Comparison of ENCODE assay signal across 11 cellular contexts in the genomic region with DNA sequence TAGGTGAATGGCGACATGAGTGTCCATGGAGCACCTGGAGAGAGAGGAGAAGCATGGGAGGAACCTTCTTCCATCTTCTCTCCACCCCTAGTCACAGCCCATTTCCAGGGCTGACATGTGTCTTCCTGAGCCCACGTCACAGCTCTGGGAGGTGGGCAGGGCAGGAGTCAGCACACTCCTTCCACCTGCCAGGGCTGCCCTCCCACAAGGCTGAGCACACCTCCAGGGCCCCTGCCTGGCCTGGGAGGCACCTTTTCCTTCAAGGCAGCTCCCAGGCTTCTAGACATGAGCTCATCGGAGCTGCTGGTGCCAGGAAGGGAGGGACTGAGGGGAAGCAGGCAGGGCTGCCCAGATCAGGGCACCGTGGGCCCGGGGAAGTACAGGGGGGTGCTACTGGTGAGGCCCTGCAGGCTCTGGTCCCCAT. TPM values are rescaled to one million over a fixed set of nuclear protein-coding genes. Genes with fewer than 3 reads are reported as not detected.
DNase-seq lines count a peak whose midpoint lies in the region; ATAC-seq and TF ChIP-seq lines count a peak whose summit lies in the region.
"Had no signal": no experiment of that assay in that cellular context is flagged by ENCODE, and none has a peak within 500 bp of the region (broad histone marks: within the 10 kb centered on the region; RNA-seq: fewer than 3 reads in every experiment).

No MANE protein-coding gene starts in this region.

- H3K4me1 ChIP-seq in IMR-90 (ENCODE audit: control insufficient read depth, insufficient read depth, low read length): peaks cover 56% of the 10 kb centered on the region
- peaks cover 78% of the 10 kb centered on the region for H3K4me1 ChIP-seq in lower lobe of right lung
- peaks cover 74% of the 10 kb centered on the region for H3K4me1 ChIP-seq in stomach smooth muscle (ENCODE audit: control insufficient read depth, insufficient read depth, low read length)

- WGBS in IMR-90 (ENCODE audit: extremely low coverage in 2 of 2, insufficient read length in 1 of 2), 2 experiments: 80% methylated on average over 1 of the region's 5 CpGs; no CpG with 5 or more reads in 1 of the 2 experiments

- no peak overlapping the region for H2AK9ac ChIP-seq in IMR-90 (replicated peaks; ENCODE audit: low read depth, low read length, poor library complexity)

- H3K9me1 ChIP-seq in IMR-90 (ENCODE audit: insufficient read depth, low read length): peaks cover 11% of the 10 kb centered on the region

- no peak overlapping the region; the same call in 1 of the 2 replicates for H3K23ac ChIP-seq in IMR-90 (ENCODE audit: low read depth, low read length)

- peak overlapping the region; percentile 16; the same call in 1 of the 2 replicates for H4K91ac ChIP-seq in IMR-90 (ENCODE audit: insufficient read depth, low read depth, low read length)

- TF ChIP-seq RAD21 in IMR-90 (IDR thresholded peaks at IDR 0.05; ENCODE audit: low read length): no peak

- H3K27ac ChIP-seq in IMR-90 (ENCODE audit: insufficient read depth, low read length): no peak overlapping the region
- H3K27ac ChIP-seq in lower lobe of right lung: peak overlapping the region; percentile 92
- peak overlapping the region; percentile 80 for H3K27ac ChIP-seq in stomach smooth muscle (ENCODE audit: low read length)
- H3K27ac ChIP-seq: neutrophil had no signal

- no peak overlapping the region for H4K5ac ChIP-seq in IMR-90 (ENCODE audit: low read depth, low read length)

- H3K14ac ChIP-seq in IMR-90 (replicated peaks; ENCODE audit: low read depth, low read length): no peak overlapping the region

- dilution Hi-C loops in IMR-90 (cut with HindIII; ENCODE audit: low sequenced_read_pairs, unreplicated experiment): no loop called here

- H3K79me1 ChIP-seq in IMR-90 (ENCODE audit: low read depth in 1 of 2, low read length in 2 of 2): peaks cover 0 to 4% of the 10 kb centered on the region in 2 experiments; a peak in 2 of 4 replicates

- no peak overlapping the region; a peak in 1 of 4 replicates for H4K8ac ChIP-seq in IMR-90 (ENCODE audit: low read depth in 2 of 2, low read length in 2 of 2)

- DNase-seq in IMR-90 (no peak), dermis blood vessel endothelial cell (peak; percentile 69), lower lobe of right lung (peak; percentile 70), A172 (ENCODE audit: low spot score) (no peak)
- DNase-seq in stimulated activated naive CD4-positive, alpha-beta T cell treated with Interleukin-2 at 50 U/mL for 16 hours (lab: John Stamatoyannopoulos, UW): no peak
- DNase-seq: activated T-cell treated with anti-CD3 and anti-CD28 coated beads, Interleukin-2, amount 50 U/mL, for 1 hour; CD4-positive, CD25-positive, alpha-beta regulatory T cell had no signal

- H3K9ac ChIP-seq in IMR-90 (ENCODE audit: low read depth, low read length) (peak overlapping the region; percentile 94; the same call in 1 of the 2 replicates), stomach smooth muscle (ENCODE audit: low read length in 2 of 2) (peak overlapping the region; percentile 66 to 85)

- no peaks in the 10 kb centered on the region for H3K27me3 ChIP-seq in IMR-90 (ENCODE audit: control insufficient read depth, insufficient read depth, low read length)
- H3K27me3 ChIP-seq in lower lobe of right lung (ENCODE audit: low read depth): no peaks in the 10 kb centered on the region
- no peaks in the 10 kb centered on the region for H3K27me3 ChIP-seq in stomach smooth muscle (ENCODE audit: control insufficient read depth in 1 of 2, insufficient read depth in 2 of 2, low read length in 2 of 2)

- no peak overlapping the region for H3K4ac ChIP-seq in IMR-90 (ENCODE audit: low read depth, low read length)

- intact Hi-C loops in IMR-90 (cut with micrococcal nuclease): no loop called here
- intact Hi-C loops in lower lobe of right lung (cut with DNase I): no loop called here

- POLR2A ChIA-PET in IMR-90 (lab: Charles Lee; ENCODE audit: unreplicated experiment): no interaction called here

- H3K4me3 ChIP-seq in IMR-90 (ENCODE audit: insufficient read depth, low read depth, low read length) (no peak overlapping the region), lower lobe of right lung (peak overlapping the region; percentile 92), stomach smooth muscle (ENCODE audit: low read length in 2 of 2) (peak overlapping the region; percentile 84 to 95)

- TF ChIP-seq POLR2A in IMR-90 (IDR thresholded peaks at IDR 0.05; ENCODE audit: low read depth, low read length): no peak

- in situ Hi-C loops in IMR-90 (cut with MboI; ENCODE audit: low sequenced_read_pairs): no loop called here

- peak overlapping the region; percentile 95 for H3K4me2 ChIP-seq in IMR-90 (ENCODE audit: low read depth, low read length)

- no peak overlapping the region for H2AFZ ChIP-seq in IMR-90 (replicated peaks; ENCODE audit: low read length, poor library complexity)

- H3K18ac ChIP-seq in IMR-90 (ENCODE audit: low read depth, low read length): no peak overlapping the region

- H2BK15ac ChIP-seq in IMR-90 (ENCODE audit: low read depth, low read length): no peak overlapping the region

- H2AK5ac ChIP-seq in IMR-90 (ENCODE audit: low read depth, low read length): peak overlapping the region; percentile 35; the same call in 1 of the 2 replicates

- H2BK5ac ChIP-seq in IMR-90 (ENCODE audit: low read depth, low read length, poor library complexity, severe bottlenecking): no peak overlapping the region

- ATAC-seq in IMR-90 (ENCODE audit: low read depth) (no peak), lower lobe of right lung (peak; percentile 71 to 79), HG03159 (IDR thresholded peaks at IDR 0.05; ENCODE audit: unreplicated experiment) (no peak), GM19324 (IDR thresholded peaks at IDR 0.05; ENCODE audit: low FRiP score, unreplicated experiment) (no peak)

- no peak for TF ChIP-seq CTCF in IMR-90 (conservative IDR thresholded peaks at IDR 0.05; ENCODE audit: low read depth, low read length)
- TF ChIP-seq CTCF in lower lobe of right lung (IDR thresholded peaks at IDR 0.05): no peak

- CTCF ChIA-PET in IMR-90 (lab: Yijun Ruan, JAX): no interaction called here

- no peaks in the 10 kb centered on the region for H4K20me1 ChIP-seq in IMR-90 (ENCODE audit: insufficient read depth, low read length)

- no peak overlapping the region for H3K56ac ChIP-seq in IMR-90 (ENCODE audit: extremely low read depth, insufficient read depth, low read length)

- no peak overlapping the region for H2BK120ac ChIP-seq in IMR-90 (ENCODE audit: low read depth, low read length)

- no TSS peak for BruUV-seq in IMR-90 (replicated peaks; lab: Mats Ljungman, UMichigan)

- no peak overlapping the region for H2BK20ac ChIP-seq in IMR-90 (ENCODE audit: low read depth, low read length)

- 0 out of 2 replicates have a peak, but pooled peaks cover 2% of the 10 kb centered on the region for H3K36me3 ChIP-seq in IMR-90 (ENCODE audit: control insufficient read depth, insufficient read depth, low read length)
- H3K36me3 ChIP-seq in lower lobe of right lung: peaks cover 3% of the 10 kb centered on the region
- peaks cover 0 to 2% of the 10 kb centered on the region in 2 donors for H3K36me3 ChIP-seq in stomach smooth muscle (ENCODE audit: control insufficient read depth in 2 of 2, insufficient read depth in 2 of 2, low read length in 2 of 2)
- H3K36me3 ChIP-seq: neutrophil had no signal

- no peaks in the 10 kb centered on the region for H3K9me3 ChIP-seq in IMR-90 (ENCODE audit: control insufficient read depth, insufficient read depth, low read length)
- H3K9me3 ChIP-seq in lower lobe of right lung: no peaks in the 10 kb centered on the region
- H3K9me3 ChIP-seq in stomach smooth muscle (ENCODE audit: control insufficient read depth in 2 of 2, low read length in 2 of 2): no peaks in the 10 kb centered on the region
- H3K9me3 ChIP-seq: neutrophil had no signal

TF ChIP-seq in IMR-90, 13 proteins besides CTCF, POLR2A, EP300 and RAD21 (continues in another document):
- TF ChIP-seq FOS (IDR thresholded peaks at IDR 0.05; ENCODE audit: low read depth, low read length): no peak
- no peak for TF ChIP-seq SMC3 (IDR thresholded peaks at IDR 0.05; ENCODE audit: low read depth, low read length)
- TF ChIP-seq MAZ (IDR thresholded peaks at IDR 0.05; ENCODE audit: borderline replicate concordance, low read depth, low read length): no peak
- no peak for TF ChIP-seq RCOR1 (IDR thresholded peaks at IDR 0.05; ENCODE audit: insufficient replicate concordance, low read length)
- no peak for TF ChIP-seq CHD1 (IDR thresholded peaks at IDR 0.05; ENCODE audit: low read depth, low read length)
- TF ChIP-seq, protein P1, sequence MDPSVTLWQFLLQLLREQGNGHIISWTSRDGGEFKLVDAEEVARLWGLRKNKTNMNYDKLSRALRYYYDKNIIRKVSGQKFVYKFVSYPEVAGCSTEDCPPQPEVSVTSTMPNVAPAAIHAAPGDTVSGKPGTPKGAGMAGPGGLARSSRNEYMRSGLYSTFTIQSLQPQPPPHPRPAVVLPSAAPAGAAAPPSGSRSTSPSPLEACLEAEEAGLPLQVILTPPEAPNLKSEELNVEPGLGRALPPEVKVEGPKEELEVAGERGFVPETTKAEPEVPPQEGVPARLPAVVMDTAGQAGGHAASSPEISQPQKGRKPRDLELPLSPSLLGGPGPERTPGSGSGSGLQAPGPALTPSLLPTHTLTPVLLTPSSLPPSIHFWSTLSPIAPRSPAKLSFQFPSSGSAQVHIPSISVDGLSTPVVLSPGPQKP (IDR thresholded peaks at IDR 0.05; ENCODE audit: borderline replicate concordance, low read depth, low read length): no peak
- no peak for TF ChIP-seq MXI1 (IDR thresholded peaks at IDR 0.05; ENCODE audit: borderline replicate concordance, low read depth, low read length)
- no peak for TF ChIP-seq NFE2L2 (IDR thresholded peaks at IDR 0.05; ENCODE audit: low read depth, low read length)
- no peak for TF ChIP-seq MAFK (IDR thresholded peaks at IDR 0.05; ENCODE audit: low read depth, low read length)
- TF ChIP-seq CEBPB (IDR thresholded peaks at IDR 0.05; ENCODE audit: low read depth, low read length): no peak

RNA-seq across cellular contexts. Expression of a gene that starts 13.6 kb away (rescaled TPM):
- total RNA-seq in IMR-90 (2012; rRNA removed) (3.0 and 3.1 TPM in 2 replicates), dermis blood vessel endothelial cell (14.6 and 19.1 TPM in 2 replicates), lower lobe of right lung (90.6 TPM)
- polyA plus RNA-seq in IMR-90 (2012; rRNA removed): 22.6 and 24.8 TPM in 2 replicates
- polyA plus RNA-seq in IMR-90 (2012; cell fraction: cytosol; rRNA removed): 10.2 and 21.0 TPM in 2 replicates
- 33.0 and 36.8 TPM in 2 replicates for polyA plus RNA-seq in IMR-90 (2012; cell fraction: nucleus; rRNA removed; ENCODE audit: low replicate concordance)
- 7.2 and 9.0 TPM in 2 replicates for total RNA-seq in A172 (2014; rRNA removed; shearing (Covaris generic))
- polyA plus RNA-seq: CD4-positive, CD25-positive, alpha-beta regulatory T cell had no signal

RNA-seq across cellular contexts. Expression of a gene that starts 34.2 kb away (rescaled TPM):
- under 0.01 TPM in 2 replicates for total RNA-seq in IMR-90 (2012; rRNA removed)
- polyA plus RNA-seq in IMR-90 (2012; rRNA removed): 0.24 TPM in 2 replicates
- polyA plus RNA-seq in IMR-90 (2012; cell fraction: cytosol; rRNA removed): 0.02 and 0.04 TPM in 2 replicates
- 0.16 and 0.25 TPM in 2 replicates for polyA plus RNA-seq in IMR-90 (2012; cell fraction: nucleus; rRNA removed; ENCODE audit: low replicate concordance)
- total RNA-seq in dermis blood vessel endothelial cell: 0.17 and 0.37 TPM in 2 replicates
- 0.92 TPM for total RNA-seq in lower lobe of right lung
- 0.07 and 0.45 TPM in 2 replicates for total RNA-seq in A172 (2014; rRNA removed; shearing (Covaris generic))
- total RNA-seq: CD4-positive, CD25-positive, alpha-beta regulatory T cell had no signal

Comparison
In these comparisons a context has a peak if more than half of its experiments do, and no peak if none do; other contexts are left out.
1. ATAC-seq: peak in lower lobe of right lung (2 of 2); none in IMR-90 (single experiment), HG03159 (single experiment) and GM19324 (single experiment).
2. DNase-seq: peak in dermis blood vessel endothelial cell (single experiment) and lower lobe of right lung (single experiment); none in IMR-90 (single experiment), A172 (single experiment) and stimulated activated naive CD4-positive, alpha-beta T cell treated with Interleukin-2 at 50 U/mL for 16 hours (single experiment).